ENCODE assay signal across 13 cellular contexts in genomic region chr10:132519382-132520146, GRCh38. TPM values are rescaled to one million over a fixed set of nuclear protein-coding genes. Genes with fewer than 3 reads are reported as not detected.
A peak's percentile ranks its signal among the peaks of the same experiment; 100 is the strongest.
DNase-seq lines count a peak whose midpoint lies in the region; ATAC-seq and TF ChIP-seq lines count a peak whose summit lies in the region.
"Had no signal": no experiment of that assay in that cellular context is flagged by ENCODE, and none has a peak within 500 bp of the region (broad histone marks: within the 10 kb centered on the region; RNA-seq: fewer than 3 reads in every experiment).

No MANE protein-coding gene starts in this region.

- no peak overlapping the region for H3K4me3 Mint-ChIP-seq in activated CD4-positive, alpha-beta T cell treated with anti-CD3 and anti-CD28 coated beads for 36 hours
- no peak overlapping the region for H3K4me3 Mint-ChIP-seq in activated CD4-positive, alpha-beta T cell treated with anti-CD3 and anti-CD28 coated beads, Interleukin-2, amount 10 ng/mL, durations not matched to agents 7 days and 5 days
- peak overlapping the region in 2 of 3 experiments; percentile 21 to 54 for H3K4me3 Mint-ChIP-seq in nephron
- H3K4me3 Mint-ChIP-seq: stimulated activated naive CD8-positive, alpha-beta T cell treated with anti-CD3 and anti-CD28 coated beads, Interleukin-15, Interleukin-2, amounts not matched to agents 100 ng/mL and 50 ng/mL, for 24 hours had no signal

- peak; percentile 2 for DNase-seq in activated CD4-positive, alpha-beta T cell treated with anti-CD3 and anti-CD28 coated beads for 36 hours
- no peak for DNase-seq in activated CD4-positive, alpha-beta T cell treated with anti-CD3 and anti-CD28 coated beads, Interleukin-2, amount 10 ng/mL, durations not matched to agents 7 days and 5 days
- DNase-seq in Right ventricle myocardium superior = peak; percentile 61
- peak; percentile 67 for DNase-seq in upper lobe of right lung
- DNase-seq in NCI-H2171 (lab: John Stamatoyannopoulos, UW) = no peak
- DNase-seq: activated gamma-delta T cell treated with Interleukin-2 at 50 U/mL for 16 hours, GDM1, NCI-H1694 had no signal

- H3K27ac ChIP-seq in upper lobe of right lung = peak overlapping the region; percentile 88
- H3K27ac ChIP-seq: HL-60 had no signal

- TF ChIP-seq CTCF in nephron (IDR thresholded peaks at IDR 0.05; ENCODE audit: unreplicated experiment in 3 of 3) (no peak), upper lobe of right lung (IDR thresholded peaks at IDR 0.05) (no peak)

- H3K27me3 Mint-ChIP-seq in activated CD4-positive, alpha-beta T cell treated with anti-CD3 and anti-CD28 coated beads for 36 hours = no peaks in the 10 kb centered on the region
- peaks cover 4% of the 10 kb centered on the region for H3K27me3 Mint-ChIP-seq in activated CD4-positive, alpha-beta T cell treated with anti-CD3 and anti-CD28 coated beads, Interleukin-2, amount 10 ng/mL, durations not matched to agents 7 days and 5 days
- no peaks in the 10 kb centered on the region for H3K27me3 Mint-ChIP-seq in nephron (ENCODE audit: low read depth)
- H3K27me3 Mint-ChIP-seq: stimulated activated naive CD8-positive, alpha-beta T cell treated with anti-CD3 and anti-CD28 coated beads, Interleukin-15, Interleukin-2, amounts not matched to agents 100 ng/mL and 50 ng/mL, for 24 hours had no signal

- no peak overlapping the region for H3K4me3 ChIP-seq in upper lobe of right lung

- intact Hi-C loops in activated CD4-positive, alpha-beta T cell treated with anti-CD3 and anti-CD28 coated beads for 36 hours (cut with DNase I, micrococcal nuclease) = no loop called here
- intact Hi-C loops in Right ventricle myocardium superior (cut with DNase I) (loop anchor here (2.0 to 5.0 kb wide), 2 partner anchors 17 to 113 kb away; partner anchors contain the start of gene INPP5A), upper lobe of right lung (cut with DNase I) (no loop called here)

- no peaks in the 10 kb centered on the region for H3K36me3 Mint-ChIP-seq in activated CD4-positive, alpha-beta T cell treated with anti-CD3 and anti-CD28 coated beads for 36 hours (ENCODE audit: low read depth)
- no peaks in the 10 kb centered on the region for H3K36me3 Mint-ChIP-seq in activated CD4-positive, alpha-beta T cell treated with anti-CD3 and anti-CD28 coated beads, Interleukin-2, amount 10 ng/mL, durations not matched to agents 7 days and 5 days (ENCODE audit: low read depth)
- no peaks in the 10 kb centered on the region for H3K36me3 Mint-ChIP-seq in nephron (ENCODE audit: low read depth)

- no peaks in the 10 kb centered on the region for H3K9me3 ChIP-seq in upper lobe of right lung

- H3K4me1 Mint-ChIP-seq in activated CD4-positive, alpha-beta T cell treated with anti-CD3 and anti-CD28 coated beads for 36 hours = no peaks in the 10 kb centered on the region
- no peaks in the 10 kb centered on the region for H3K4me1 Mint-ChIP-seq in activated CD4-positive, alpha-beta T cell treated with anti-CD3 and anti-CD28 coated beads, Interleukin-2, amount 10 ng/mL, durations not matched to agents 7 days and 5 days
- H3K4me1 Mint-ChIP-seq in nephron = peaks cover 59% of the 10 kb centered on the region

- peaks cover 69% of the 10 kb centered on the region for H3K4me1 ChIP-seq in upper lobe of right lung

- no peaks in the 10 kb centered on the region for H3K36me3 ChIP-seq in upper lobe of right lung

- H3K9me3 Mint-ChIP-seq in activated CD4-positive, alpha-beta T cell treated with anti-CD3 and anti-CD28 coated beads for 36 hours (ENCODE audit: low read depth) = no peaks in the 10 kb centered on the region
- no peaks in the 10 kb centered on the region for H3K9me3 Mint-ChIP-seq in activated CD4-positive, alpha-beta T cell treated with anti-CD3 and anti-CD28 coated beads, Interleukin-2, amount 10 ng/mL, durations not matched to agents 7 days and 5 days
- no peaks in the 10 kb centered on the region for H3K9me3 Mint-ChIP-seq in nephron
- H3K9me3 Mint-ChIP-seq: stimulated activated naive CD8-positive, alpha-beta T cell treated with anti-CD3 and anti-CD28 coated beads, Interleukin-15, Interleukin-2, amounts not matched to agents 100 ng/mL and 50 ng/mL, for 24 hours had no signal

- no peaks in the 10 kb centered on the region for H3K27me3 ChIP-seq in upper lobe of right lung

- ATAC-seq in activated CD4-positive, alpha-beta T cell treated with anti-CD3 and anti-CD28 coated beads for 36 hours = no peak
- ATAC-seq in Right ventricle myocardium superior (ENCODE audit: poor library complexity) (no peak), upper lobe of right lung (peak; percentile 2), GM19328 (IDR thresholded peaks at IDR 0.05; ENCODE audit: unreplicated experiment) (no peak), HG03521 (IDR thresholded peaks at IDR 0.05; ENCODE audit: unreplicated experiment) (no peak)

- CTCF ChIA-PET in activated CD4-positive, alpha-beta T cell treated with anti-CD3 and anti-CD28 coated beads for 36 hours (lab: Charles Lee) = interaction anchor here (0.6 kb wide), 1 partner anchor 138 kb away, joined by 3 read pairs; no protein-coding TSS in a partner anchor
- CTCF ChIA-PET in activated CD4-positive, alpha-beta T cell treated with anti-CD3 and anti-CD28 coated beads, Interleukin-2, amount 10 ng/mL, durations not matched to agents 7 days and 5 days (lab: Charles Lee) = no interaction called here

- no peak overlapping the region for H3K27ac Mint-ChIP-seq in activated CD4-positive, alpha-beta T cell treated with anti-CD3 and anti-CD28 coated beads for 36 hours
- no peak overlapping the region for H3K27ac Mint-ChIP-seq in activated CD4-positive, alpha-beta T cell treated with anti-CD3 and anti-CD28 coated beads, Interleukin-2, amount 10 ng/mL, durations not matched to agents 7 days and 5 days
- H3K27ac Mint-ChIP-seq in nephron = peak overlapping the region; percentile 85 to 96 (median 89)
- H3K27ac Mint-ChIP-seq: stimulated activated naive CD8-positive, alpha-beta T cell treated with anti-CD3 and anti-CD28 coated beads, Interleukin-15, Interleukin-2, amounts not matched to agents 100 ng/mL and 50 ng/mL, for 24 hours had no signal

- POLR2A ChIA-PET in activated CD4-positive, alpha-beta T cell treated with anti-CD3 and anti-CD28 coated beads for 36 hours (lab: Charles Lee) = interaction anchor here (0.6 kb wide), 1 partner anchor 73 kb away, joined by 3 read pairs; no protein-coding TSS in a partner anchor
- POLR2A ChIA-PET in activated CD4-positive, alpha-beta T cell treated with anti-CD3 and anti-CD28 coated beads, Interleukin-2, amount 10 ng/mL, durations not matched to agents 7 days and 5 days (lab: Charles Lee) = no interaction called here

RNA-seq across cellular contexts. Expression of gene INPP5A, which starts 18.0 kb away (rescaled TPM):
- total RNA-seq in activated CD4-positive, alpha-beta T cell treated with anti-CD3 and anti-CD28 coated beads for 36 hours = 1 to 10 TPM; 8.1 to 9.3 TPM
- 1 to 10 TPM; 9.1 to 9.9 TPM for total RNA-seq in activated CD4-positive, alpha-beta T cell treated with anti-CD3 and anti-CD28 coated beads, Interleukin-2, amount 10 ng/mL, durations not matched to agents 7 days and 5 days
- total RNA-seq in Right ventricle myocardium superior = 99.1 TPM
- 38.3 TPM for total RNA-seq in upper lobe of right lung

Comparison
In these comparisons a context has a peak if more than half of its experiments do, and no peak if none do; other contexts are left out.
1. DNase-seq: peak in activated CD4-positive, alpha-beta T cell treated with anti-CD3 and anti-CD28 coated beads for 36 hours (single experiment), Right ventricle myocardium superior (single experiment) and upper lobe of right lung (single experiment); none in activated CD4-positive, alpha-beta T cell treated with anti-CD3 and anti-CD28 coated beads, Interleukin-2, amount 10 ng/mL, durations not matched to agents 7 days and 5 days (single experiment) and NCI-H2171 (single experiment).
2. H3K27ac Mint-ChIP-seq: peak in nephron (3 of 3); none in activated CD4-positive, alpha-beta T cell treated with anti-CD3 and anti-CD28 coated beads for 36 hours (single experiment) and activated CD4-positive, alpha-beta T cell treated with anti-CD3 and anti-CD28 coated beads, Interleukin-2, amount 10 ng/mL, durations not matched to agents 7 days and 5 days (single experiment).
3. H3K4me3 Mint-ChIP-seq: peak in nephron (2 of 3); none in activated CD4-positive, alpha-beta T cell treated with anti-CD3 and anti-CD28 coated beads for 36 hours (single experiment) and activated CD4-positive, alpha-beta T cell treated with anti-CD3 and anti-CD28 coated beads, Interleukin-2, amount 10 ng/mL, durations not matched to agents 7 days and 5 days (single experiment).